ENCODE assay signal across 1 cellular context in genomic region chr7:25858562-25859411, GRCh38.
A peak's percentile ranks its signal among the peaks of the same experiment; 100 is the strongest.
TF ChIP-seq lines count a peak whose summit lies in the region.

No MANE protein-coding gene starts in this region.

TF ChIP-seq in HEK293, 187 proteins besides CTCF, POLR2A, EP300 and RAD21 (continued from another document and continues in another):
- TF ChIP-seq PATZ1 (tag by site-specific recombination; IDR thresholded peaks at IDR 0.05) = peak; percentile 72
- TF ChIP-seq ZNF660 (tag by site-specific recombination; IDR thresholded peaks at IDR 0.05) = peak; percentile 49; the same call in 1 of the 2 replicates
- peak; percentile 50; the same call in 1 of the 2 replicates for TF ChIP-seq KLF17 (tag by site-specific recombination; IDR thresholded peaks at IDR 0.05)
- TF ChIP-seq EGR2 (tag by site-specific recombination; IDR thresholded peaks at IDR 0.05; ENCODE audit: low read depth) = peak; percentile 63
- no peak for TF ChIP-seq ZNF529 (tag by site-specific recombination; IDR thresholded peaks at IDR 0.05; ENCODE audit: insufficient replicate concordance)
- TF ChIP-seq YY1 (tag by site-specific recombination; IDR thresholded peaks at IDR 0.05) = no peak
- TF ChIP-seq ZSCAN30 (tag by site-specific recombination; IDR thresholded peaks at IDR 0.05) = 0 out of 2 replicates have a peak, but pooled peaks have one; percentile 40
- no peak for TF ChIP-seq KLF7 (tag by site-specific recombination; IDR thresholded peaks at IDR 0.05; ENCODE audit: borderline replicate concordance)
- no peak for TF ChIP-seq ZFP41 (tag by site-specific recombination; IDR thresholded peaks at IDR 0.05; ENCODE audit: borderline replicate concordance)
- no peak for TF ChIP-seq ZNF623 (tag by site-specific recombination; IDR thresholded peaks at IDR 0.05)
- peak; percentile 27; the same call in 1 of the 2 replicates for TF ChIP-seq PRDM1 (tag by site-specific recombination; IDR thresholded peaks at IDR 0.05)
- peak; percentile 60; the same call in 1 of the 2 replicates for TF ChIP-seq ZEB2 (tag by site-specific recombination; IDR thresholded peaks at IDR 0.05)
- 0 out of 2 replicates have a peak, but pooled peaks have one; percentile 40 for TF ChIP-seq ZNF2 (tag by site-specific recombination; IDR thresholded peaks at IDR 0.05)
- 0 out of 2 replicates have a peak, but pooled peaks have one; percentile 26 for TF ChIP-seq ZNF488 (tag by site-specific recombination; IDR thresholded peaks at IDR 0.05)
- TF ChIP-seq ZNF704 (tag by site-specific recombination; IDR thresholded peaks at IDR 0.05) = no peak
- no peak for TF ChIP-seq ZNF747 (tag by site-specific recombination; IDR thresholded peaks at IDR 0.05)
- TF ChIP-seq ZNF76 (tag by site-specific recombination; IDR thresholded peaks at IDR 0.05; ENCODE audit: borderline replicate concordance, low read depth) = no peak
- TF ChIP-seq ZNF324 (tag by site-specific recombination; IDR thresholded peaks at IDR 0.05) = no peak
- peak; percentile 89 for TF ChIP-seq PRDM10 (tag by site-specific recombination; IDR thresholded peaks at IDR 0.05)
- peak; percentile 80 for TF ChIP-seq ZBTB17 (tag by site-specific recombination; IDR thresholded peaks at IDR 0.05)
- 0 out of 2 replicates have a peak, but pooled peaks have one; percentile 19 for TF ChIP-seq HIC1 (tag by site-specific recombination; IDR thresholded peaks at IDR 0.05)
- TF ChIP-seq ZNF223 (tag by site-specific recombination; IDR thresholded peaks at IDR 0.05) = no peak
- TF ChIP-seq HOXC10 (CRISPR knock-in tag; IDR thresholded peaks at IDR 0.05) = no peak
- no peak for TF ChIP-seq ZNF433 (tag by site-specific recombination; IDR thresholded peaks at IDR 0.05; ENCODE audit: low read depth)
- peak; percentile 68 for TF ChIP-seq TCF7L2 (IDR thresholded peaks at IDR 0.05; ENCODE audit: borderline replicate concordance, low read depth, low read length)
- peak; percentile 82 for TF ChIP-seq PRDM4 (tag by site-specific recombination; IDR thresholded peaks at IDR 0.05)
- TF ChIP-seq ZNF639 (tag by site-specific recombination; IDR thresholded peaks at IDR 0.05) = no peak
- TF ChIP-seq ZNF140 (tag by site-specific recombination; IDR thresholded peaks at IDR 0.05) = no peak
- peak; percentile 32; the same call in 1 of the 2 replicates for TF ChIP-seq ZNF600 (tag by site-specific recombination; IDR thresholded peaks at IDR 0.05)
- TF ChIP-seq BCL6B (tag by site-specific recombination; IDR thresholded peaks at IDR 0.05) = no peak
- TF ChIP-seq BCL11A (tag by site-specific recombination; IDR thresholded peaks at IDR 0.05; ENCODE audit: low read depth) = no peak
- TF ChIP-seq ZFP3 (tag by site-specific recombination; IDR thresholded peaks at IDR 0.05; ENCODE audit: low read depth) = no peak
- TF ChIP-seq ZNF558 (tag by site-specific recombination; IDR thresholded peaks at IDR 0.05) = no peak
- peak; percentile 88 for TF ChIP-seq OSR2 (tag by site-specific recombination; IDR thresholded peaks at IDR 0.05)
- no peak for TF ChIP-seq ZBTB20 (tag by site-specific recombination; IDR thresholded peaks at IDR 0.05)
- peak; percentile 55 for TF ChIP-seq ZBTB11 (tag by site-specific recombination; conservative IDR thresholded peaks at IDR 0.05; ENCODE audit: low read depth)
- TF ChIP-seq ZNF24 (tag by site-specific recombination; IDR thresholded peaks at IDR 0.05) = peak; percentile 41; the same call in 1 of the 2 replicates
- TF ChIP-seq GFI1B (tag by site-specific recombination; IDR thresholded peaks at IDR 0.05) = peak; percentile 100
- TF ChIP-seq SALL2 (tag by site-specific recombination; IDR thresholded peaks at IDR 0.05; ENCODE audit: borderline replicate concordance) = no peak
- TF ChIP-seq ZBTB8A (tag by site-specific recombination; IDR thresholded peaks at IDR 0.05) = peak; percentile 92
- TF ChIP-seq ZNF146 (tag by site-specific recombination; IDR thresholded peaks at IDR 0.05) = no peak
